ENCODE assay signal across 31 cellular contexts in the genomic region with DNA sequence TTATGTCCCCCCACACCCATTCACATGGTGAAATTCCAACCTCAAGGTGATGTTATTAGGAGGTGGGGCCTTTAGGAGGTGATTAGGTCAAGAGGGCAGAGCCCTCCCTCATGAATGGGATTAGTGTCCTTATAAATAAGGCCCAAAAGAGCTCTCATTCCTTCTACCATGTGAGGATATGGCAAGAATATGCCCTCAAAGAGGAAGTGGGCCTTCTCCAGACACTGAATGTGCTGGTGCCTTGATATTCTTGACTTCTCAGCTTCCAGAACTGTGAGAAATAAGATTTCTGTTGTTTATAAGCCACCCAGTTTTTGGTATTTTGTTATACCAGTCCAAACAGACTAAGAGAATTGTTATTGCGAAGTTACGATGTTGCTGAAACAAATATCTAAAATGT.
"Had no signal": no experiment of that assay in that cellular context is flagged by ENCODE, and none has a peak within 500 bp of the region (broad histone marks: within the 10 kb centered on the region; RNA-seq: fewer than 3 reads in every experiment).

No MANE protein-coding gene starts in this region.

- H3K4me3 ChIP-seq: coronary artery, dorsolateral prefrontal cortex, gastroesophageal sphincter, hepatocyte, left ventricle myocardium inferior, pancreas, prostate gland, skin epidermis, stomach, suprapubic skin, tibial nerve had no signal

- DNase-seq: activated CD4-positive, alpha-beta memory T cell treated with anti-CD3 and anti-CD28 coated beads for 36 hours; activated CD4-positive, alpha-beta T cell treated with anti-CD3 and anti-CD28 coated beads, Interleukin-2, amount 10 ng/mL, durations not matched to agents 24 days and 14 days; activated CD4-positive, CD25-positive, alpha-beta regulatory T cell treated with anti-CD3 and anti-CD28 coated beads, Interleukin-2, amount 50 U/mL, for 72 hours; activated CD8-positive, alpha-beta memory T cell treated with anti-CD3 and anti-CD28 coated beads, Interleukin-2, amount 50 U/mL, for 48 hours; activated T-cell treated with anti-CD3 and anti-CD28 coated beads, Interleukin-2, amount 50 U/mL, for 48 hours; anterior cingulate cortex; cerebellar nuclear complex; dorsolateral prefrontal cortex; islet precursor cell; left ventricle myocardium inferior; naive B cell; nephron progenitor cell; pancreas; retina; stimulated activated CD4-positive, alpha-beta T cell treated with anti-CD3 and anti-CD28 coated beads, Interleukin-12 subunit alpha, Interleukin-12 subunit beta, amount 100 ng/mL, for 4 hours; stimulated activated CD4-positive, alpha-beta T cell treated with anti-CD3 and anti-CD28 coated beads, Interleukin-4, amount 100 ng/mL, for 24 hours; stomach; SW 1271; T-helper 9 cell had no signal

- H3K27me3 Mint-ChIP-seq: activated CD4-positive, alpha-beta memory T cell treated with anti-CD3 and anti-CD28 coated beads for 36 hours; activated CD4-positive, alpha-beta T cell treated with anti-CD3 and anti-CD28 coated beads, Interleukin-2, amount 10 ng/mL, durations not matched to agents 24 days and 14 days; activated naive CD8-positive, alpha-beta T cell; naive B cell had no signal

- H3K4me1 Mint-ChIP-seq: mesothelial cell of epicardium; nephron progenitor cell; stimulated activated effector memory CD8-positive, alpha-beta T cell treated with anti-CD3 and anti-CD28 coated beads, Interleukin-12 subunit alpha, Interleukin-12 subunit beta, amount 100 ng/mL, for 72 hours had no signal

- H3K9me3 Mint-ChIP-seq: activated T-helper 2 cell treated with anti-CD3 and anti-CD28 coated beads, Interferon-gamma antibody, Interleukin-2, Interleukin-4, amounts not matched to agents 10 μg/mL and 5 μg/mL and 100 μg/mL, durations not matched to agents 14 hours and 24 hours and 36 hours; stimulated activated effector memory CD8-positive, alpha-beta T cell treated with anti-CD3 and anti-CD28 coated beads, Interleukin-12 subunit alpha, Interleukin-12 subunit beta, amount 100 ng/mL, for 72 hours; T-helper 1 cell treated with Interleukin-12 subunit alpha and Interleukin-12 subunit beta and Interleukin-4 antibody, amounts not matched to agents 30 μg/mL and 1 μg/mL, for 36 hours had no signal

- H3K27ac Mint-ChIP-seq: activated CD4-positive, alpha-beta memory T cell treated with anti-CD3 and anti-CD28 coated beads for 36 hours; activated CD4-positive, alpha-beta T cell treated with anti-CD3 and anti-CD28 coated beads, Interleukin-2, amount 10 ng/mL, durations not matched to agents 24 days and 14 days; activated naive CD8-positive, alpha-beta T cell; activated T-helper 2 cell treated with anti-CD3 and anti-CD28 coated beads, Interferon-gamma antibody, Interleukin-2, Interleukin-4, amounts not matched to agents 10 μg/mL and 5 μg/mL and 100 μg/mL, durations not matched to agents 14 hours and 24 hours and 36 hours; mesothelial cell of epicardium; nephron progenitor cell; stimulated activated effector memory CD8-positive, alpha-beta T cell treated with anti-CD3 and anti-CD28 coated beads, Interleukin-12 subunit alpha, Interleukin-12 subunit beta, amount 100 ng/mL, for 72 hours; T-helper 1 cell treated with Interleukin-12 subunit alpha and Interleukin-12 subunit beta and Interleukin-4 antibody, amounts not matched to agents 30 μg/mL and 1 μg/mL, for 36 hours had no signal

- H3K4me3 Mint-ChIP-seq: activated CD4-positive, alpha-beta memory T cell treated with anti-CD3 and anti-CD28 coated beads for 36 hours; activated CD4-positive, alpha-beta T cell treated with anti-CD3 and anti-CD28 coated beads, Interleukin-2, amount 10 ng/mL, durations not matched to agents 24 days and 14 days; activated naive CD8-positive, alpha-beta T cell; mesothelial cell of epicardium; nephron progenitor cell; stimulated activated effector memory CD8-positive, alpha-beta T cell treated with anti-CD3 and anti-CD28 coated beads, Interleukin-12 subunit alpha, Interleukin-12 subunit beta, amount 100 ng/mL, for 72 hours; T-helper 1 cell treated with Interleukin-12 subunit alpha and Interleukin-12 subunit beta and Interleukin-4 antibody, amounts not matched to agents 30 μg/mL and 1 μg/mL, for 36 hours had no signal
